Comparison of ENCODE assay signal across 28 cellular contexts in the genomic region with DNA sequence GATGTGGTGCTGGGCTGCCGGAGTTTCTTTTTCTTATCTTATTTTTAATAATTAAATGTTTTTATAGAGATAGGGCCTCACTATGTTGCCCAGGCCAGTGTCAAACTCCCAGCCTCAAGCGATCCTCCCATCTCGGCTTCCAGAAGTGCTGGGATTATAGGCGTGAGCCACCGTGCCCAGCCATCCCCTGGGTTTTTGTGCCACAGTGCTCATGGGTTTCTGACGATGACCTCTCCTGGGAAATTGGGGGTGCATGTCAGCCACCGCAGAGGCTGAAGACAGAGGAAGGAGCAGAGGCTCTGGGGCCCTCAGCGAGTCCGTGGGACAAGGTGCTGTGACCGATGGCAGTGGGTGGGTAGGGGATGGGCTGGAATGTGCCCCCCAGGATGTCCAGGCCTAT. TPM values are rescaled to one million over a fixed set of nuclear protein-coding genes. Genes with fewer than 3 reads are reported as not detected.
A peak's percentile ranks its signal among the peaks of the same experiment; 100 is the strongest.
DNase-seq lines count a peak whose midpoint lies in the region; ATAC-seq and TF ChIP-seq lines count a peak whose summit lies in the region.
"Had no signal": no experiment of that assay in that cellular context is flagged by ENCODE, and none has a peak within 500 bp of the region (broad histone marks: within the 10 kb centered on the region; RNA-seq: fewer than 3 reads in every experiment).

No MANE protein-coding gene starts in this region.

- intact Hi-C loops in Right ventricle myocardium inferior (cut with DNase I) (no loop called here), esophagus muscularis mucosa (cut with DNase I) (loop anchor here (2.0 kb wide), 1 partner anchor 21 kb away; the partner anchor contains the start of gene DNLZ)

- TF ChIP-seq EP300 in esophagus muscularis mucosa (IDR thresholded peaks at IDR 0.05) = no peak
- TF ChIP-seq EP300 in upper lobe of left lung (IDR thresholded peaks at IDR 0.05) = no peak

- peaks cover 5% of the 10 kb centered on the region for H3K27me3 Mint-ChIP-seq in neural crest cell (ENCODE audit: low read depth)
- H3K27me3 Mint-ChIP-seq: activated T-cell treated with anti-CD3 and anti-CD28 coated beads, Interleukin-2, amount 50 U/mL, for 24 hours; IgD-negative memory B cell had no signal

- H3K27ac Mint-ChIP-seq in neural crest cell (ENCODE audit: unreplicated experiment) = no peak overlapping the region
- H3K27ac Mint-ChIP-seq: activated CD8-positive, alpha-beta T cell treated with anti-CD3 and anti-CD28 coated beads, Interleukin-2, amount 10 ng/mL, durations not matched to agents 7 days and 5 days; activated T-cell treated with anti-CD3 and anti-CD28 coated beads, Interleukin-2, amount 50 U/mL, for 24 hours; IgD-negative memory B cell had no signal

- H3K27me3 ChIP-seq in right atrium auricular region (no peaks in the 10 kb centered on the region), esophagus muscularis mucosa (no peaks in the 10 kb centered on the region), upper lobe of left lung (no peaks in the 10 kb centered on the region)
- H3K27me3 ChIP-seq: ovary, vagina had no signal

- no peak for TF ChIP-seq POLR2A in esophagus muscularis mucosa (IDR thresholded peaks at IDR 0.05; ENCODE audit: low read depth)
- TF ChIP-seq POLR2A in upper lobe of left lung (IDR thresholded peaks at IDR 0.05) = no peak

- peaks cover 32% of the 10 kb centered on the region for H3K4me1 Mint-ChIP-seq in neural crest cell

- peak overlapping the region; percentile 71 for H3K4me3 Mint-ChIP-seq in neural crest cell
- H3K4me3 Mint-ChIP-seq: activated CD8-positive, alpha-beta T cell treated with anti-CD3 and anti-CD28 coated beads, Interleukin-2, amount 10 ng/mL, durations not matched to agents 7 days and 5 days; activated T-cell treated with anti-CD3 and anti-CD28 coated beads, Interleukin-2, amount 50 U/mL, for 24 hours had no signal

- H3K4me1 ChIP-seq in right atrium auricular region (peaks cover 0 to 71% of the 10 kb centered on the region in 2 donors), esophagus muscularis mucosa (peaks cover 40 to 54% (median 46%) of the 10 kb centered on the region in 4 donors), upper lobe of left lung (peaks cover 38 to 52% (median 40%) of the 10 kb centered on the region in 4 donors)

- 91% methylated on average over 5 of the region's 10 CpGs for WGBS in esophagus muscularis mucosa
- WGBS in upper lobe of left lung, 2 donors = 82 to 83% methylated on average over 6 to 10 of the region's 10 CpGs

- TF ChIP-seq CTCF in right atrium auricular region (IDR thresholded peaks at IDR 0.05) (no peak), esophagus muscularis mucosa (IDR thresholded peaks at IDR 0.05) (no peak), neural crest cell (conservative IDR thresholded peaks at IDR 0.05) (no peak), upper lobe of left lung (IDR thresholded peaks at IDR 0.05) (no peak)

- H3K4me3 ChIP-seq in right atrium auricular region (peak overlapping the region in 1 of 2 donors; percentile 54), esophagus muscularis mucosa (peak overlapping the region; percentile 54 to 61 (median 58)), upper lobe of left lung (no peak overlapping the region)
- H3K4me3 ChIP-seq: GM12878 had no signal

- H3K27ac ChIP-seq in right atrium auricular region (peak overlapping the region; percentile 89 to 91), esophagus muscularis mucosa (replicated peaks in 1 of 4) (peak overlapping the region in 1 of 4 donors; percentile 73), upper lobe of left lung (peak overlapping the region; percentile 65 to 86 (median 84))
- H3K27ac ChIP-seq: C4-2B had no signal

- no peaks in the 10 kb centered on the region for H3K9me3 Mint-ChIP-seq in neural crest cell
- H3K9me3 Mint-ChIP-seq: activated T-cell treated with anti-CD3 and anti-CD28 coated beads, Interleukin-2, amount 50 U/mL, for 24 hours had no signal

- no peaks in the 10 kb centered on the region for H3K9me3 ChIP-seq in right atrium auricular region
- H3K9me3 ChIP-seq in esophagus muscularis mucosa = no peaks in the 10 kb centered on the region
- H3K9me3 ChIP-seq in upper lobe of left lung = no peaks in the 10 kb centered on the region
- H3K9me3 ChIP-seq: ovary, Peyer's patch, SK-N-SH, vagina had no signal

- H3K36me3 Mint-ChIP-seq in neural crest cell (ENCODE audit: low read depth) = no peaks in the 10 kb centered on the region
- H3K36me3 Mint-ChIP-seq: IgD-negative memory B cell had no signal

- no peak for ATAC-seq in Right ventricle myocardium inferior
- no peak for ATAC-seq in upper lobe of left lung (ENCODE audit: low FRiP score in 2 of 2)
- ATAC-seq: activated CD4-positive, CD25-positive, alpha-beta regulatory T cell treated with anti-CD3 and anti-CD28 coated beads, Interleukin-2, amount 50 U/mL, for 24 hours; activated CD8-positive, alpha-beta T cell treated with anti-CD3 and anti-CD28 coated beads, Interleukin-2, amount 10 ng/mL, durations not matched to agents 7 days and 5 days; stimulated activated naive CD8-positive, alpha-beta T cell treated with anti-CD3 and anti-CD28 coated beads, Interleukin-15, Interleukin-2, amounts not matched to agents 100 U/mL and 50 U/mL, for 24 hours had no signal

- H3K36me3 ChIP-seq in right atrium auricular region (peaks cover 14% of the 10 kb centered on the region), esophagus muscularis mucosa (peaks cover 0 to 40% (median 30%) of the 10 kb centered on the region in 4 donors), upper lobe of left lung (peaks cover 0 to 16% (median 4%) of the 10 kb centered on the region in 4 donors)
- H3K36me3 ChIP-seq: ovary, Peyer's patch had no signal

- no peak for DNase-seq in right atrium auricular region (ENCODE audit: low spot score)
- no peak for DNase-seq in Right ventricle myocardium inferior (ENCODE audit: missing footprints)
- no peak for DNase-seq in esophagus muscularis mucosa (ENCODE audit: extremely low spot score)
- DNase-seq in neural crest cell (ENCODE audit: low read depth, low spot score) = no peak
- DNase-seq in upper lobe of left lung = no peak
- no peak for DNase-seq in Ammon's horn (ENCODE audit: low spot score)
- DNase-seq in islet precursor cell = no peak
- no peak for DNase-seq in NCI-H1930 (lab: John Stamatoyannopoulos, UW)
- DNase-seq: activated CD8-positive, alpha-beta T cell treated with anti-CD3 and anti-CD28 coated beads, Interleukin-2, amount 10 ng/mL, durations not matched to agents 7 days and 5 days; activated naive CD4-positive, alpha-beta T cell treated with Interleukin-2 at 50 U/mL for 16 hours; activated T-cell treated with anti-CD3 and anti-CD28 coated beads, Interleukin-2, amount 50 U/mL, for 24 hours; GF-D8; kidney; MM.1S; NCI-H1694; NCI-H2227 treated with DMSO at 0.1 percent for 48 hours; ovary; Peyer's patch; SK-N-SH; stimulated activated naive CD8-positive, alpha-beta T cell treated with anti-CD3 and anti-CD28 coated beads, Interleukin-15, Interleukin-2, amounts not matched to agents 100 U/mL and 50 U/mL, for 24 hours; T-helper 9 cell had no signal

RNA-seq across cellular contexts. Expression of gene GPSM1, which starts 14.4 kb away (rescaled TPM):
- total RNA-seq in right atrium auricular region (10 to 100 TPM; 39.4 to 44.5 TPM), Right ventricle myocardium inferior (48.6 TPM), esophagus muscularis mucosa (10 to 100 TPM in 3 of 4 donors, 1 to 10 TPM in 1; 8.3 to 18.5 (median 16.3) TPM), neural crest cell (50.8 and 56.7 TPM in 2 replicates), upper lobe of left lung (10 to 100 TPM; 10.0 to 78.6 (median 24.2) TPM)

RNA-seq across cellular contexts. Expression of gene DNLZ, which starts 21.8 kb away (rescaled TPM):
- total RNA-seq in right atrium auricular region (10 to 100 TPM; 15.4 to 36.6 TPM), Right ventricle myocardium inferior (40.6 TPM), esophagus muscularis mucosa (10 to 100 TPM; 29.5 to 41.3 (median 35.8) TPM), neural crest cell (21.3 and 21.7 TPM in 2 replicates), upper lobe of left lung (10 to 100 TPM in 5 of 6 donors, 1 to 10 TPM in 1; 5.2 to 35.9 (median 19.4) TPM)

RNA-seq across cellular contexts. Expression of gene CARD9, which starts 31.7 kb away (rescaled TPM):
- total RNA-seq in right atrium auricular region = 1 to 10 TPM in 1 of 2 donors, under 1 TPM in 1; 0.15 to 1.1 TPM
- total RNA-seq in Right ventricle myocardium inferior = 1.4 TPM
- 1 to 10 TPM; 1.2 to 4.2 (median 1.9) TPM for total RNA-seq in esophagus muscularis mucosa
- 1.3 and 1.4 TPM in 2 replicates for total RNA-seq in neural crest cell
- total RNA-seq in upper lobe of left lung = 10 to 100 TPM in 5 of 6 donors, 1 to 10 TPM in 1; 3.5 to 30.4 (median 16.8) TPM

RNA-seq across cellular contexts. Expression of gene CCDC187, which starts 37.9 kb away (rescaled TPM):
- not detected for total RNA-seq in right atrium auricular region
- not detected for total RNA-seq in Right ventricle myocardium inferior
- total RNA-seq in esophagus muscularis mucosa = not detected
- 0.07 TPM in 1 of 2 replicates, not detected in the other for total RNA-seq in neural crest cell
- 10 to 100 TPM in 3 of 6 donors, 1 to 10 TPM in 2, under 1 TPM in 1; 0.17 to 22.3 (median 10.0) TPM for total RNA-seq in upper lobe of left lung
- total RNA-seq: A673; activated CD8-positive, alpha-beta T cell treated with anti-CD3 and anti-CD28 coated beads, Interleukin-2, amount 10 ng/mL, durations not matched to agents 7 days and 5 days; H7; vagina had no signal

RNA-seq across cellular contexts. Expression of gene SNAPC4, which starts 58.2 kb away (rescaled TPM):
- total RNA-seq in right atrium auricular region (1 to 10 TPM; 2.5 to 4.4 TPM), Right ventricle myocardium inferior (4.0 TPM), esophagus muscularis mucosa (1 to 10 TPM; 3.3 to 8.4 (median 4.9) TPM), neural crest cell (18.2 and 19.0 TPM in 2 replicates), upper lobe of left lung (10 to 100 TPM in 3 of 6 donors, 1 to 10 TPM in 3; 7.8 to 35.6 (median 13.2) TPM)

Comparison
In these comparisons a context has a peak if more than half of its experiments do, and no peak if none do; other contexts are left out.
1. H3K4me3 ChIP-seq: peak in esophagus muscularis mucosa (4 of 4); none in upper lobe of left lung (0 of 4).